Comparison of ENCODE assay signal across 8 cellular contexts in the genomic region with DNA sequence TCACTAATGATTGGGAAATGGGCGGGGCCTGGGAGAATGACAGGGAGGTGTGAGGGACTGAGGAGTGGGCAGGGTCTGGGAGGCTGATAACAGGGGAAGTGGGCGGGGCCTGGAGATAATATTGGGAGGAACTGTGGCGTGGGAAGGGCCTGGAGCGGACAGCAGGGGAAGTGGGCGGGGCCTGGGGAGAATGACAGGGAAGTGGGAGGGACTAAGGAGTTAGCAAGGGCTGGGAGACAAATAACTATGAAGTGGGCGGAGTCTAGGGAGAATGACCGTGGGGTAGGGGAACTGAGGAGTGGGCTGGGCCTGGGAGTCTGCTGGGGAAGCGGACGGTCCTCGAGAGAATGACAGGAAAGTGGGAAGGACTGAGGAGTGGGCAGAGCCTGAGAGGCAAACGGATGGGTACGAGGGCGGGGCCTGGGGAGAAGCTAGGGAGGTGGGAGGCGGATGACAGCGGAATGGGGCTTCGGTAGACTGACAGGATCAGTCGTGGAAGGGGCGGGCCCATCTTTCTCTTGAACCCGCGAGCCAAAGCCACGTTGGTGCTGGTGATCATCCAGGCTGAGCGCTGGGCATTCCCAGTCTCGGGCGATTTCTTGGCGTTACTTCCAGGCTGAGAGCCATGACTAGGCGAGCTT. TPM values are rescaled to one million over a fixed set of nuclear protein-coding genes. Genes with fewer than 3 reads are reported as not detected.
DNase-seq lines count a peak whose midpoint lies in the region; ATAC-seq, FAIRE-seq and TF ChIP-seq lines count a peak whose summit lies in the region.

No MANE protein-coding gene starts in this region.

- H3K4me1 Mint-ChIP-seq in type B pancreatic cell (ENCODE audit: unreplicated experiment) = peaks cover 12% of the 10 kb centered on the region

- H3K9ac ChIP-seq in BLaER1 (peak overlapping the region; percentile 83), HUES6 (ENCODE audit: low read length) (peak overlapping the region; percentile 38)

- H4K20me1 ChIP-seq in BLaER1 = no peaks in the 10 kb centered on the region

- H3K36me3 ChIP-seq in BLaER1 (no peaks in the 10 kb centered on the region), HUES6 (ENCODE audit: control insufficient read depth, insufficient read depth, low read length) (no peaks in the 10 kb centered on the region), adrenal gland (replicated peaks in 1 of 2) (no peaks in the 10 kb centered on the region), cardiac muscle cell (no peaks in the 10 kb centered on the region), pancreas (no peaks in the 10 kb centered on the region)

- peak overlapping the region; percentile 97 for H3K4me2 ChIP-seq in BLaER1

- 1 to 2% (median 2%) methylated on average over 17 to 26 of the region's 26 CpGs for WGBS in adrenal gland, 4 donors
- 1 to 3% methylated on average over 22 to 26 of the region's 26 CpGs for WGBS in pancreas, 2 donors

- intact Hi-C loops in adrenal gland (cut with DNase I) = loop anchor here (5.0 kb wide), 2 partner anchors 116 to 346 kb away; no protein-coding TSS in a partner anchor
- intact Hi-C loops in pancreas (cut with DNase I) = loop anchor here in 1 of 3 donors (5.0 to 10.0 kb wide), 2 partner anchors 116 to 349 kb away; no protein-coding TSS in a partner anchor

- peak overlapping the region; percentile 70 for H3K27ac ChIP-seq in BLaER1
- no peak overlapping the region for H3K27ac ChIP-seq in HUES6 (ENCODE audit: low read depth, low read length)
- peak overlapping the region; percentile 10 to 93 (median 75) for H3K27ac ChIP-seq in adrenal gland
- H3K27ac ChIP-seq in cardiac muscle cell = peak overlapping the region; percentile 31
- peak overlapping the region; percentile 59 to 89 (median 76) for H3K27ac ChIP-seq in pancreas

- H3K9me3 Mint-ChIP-seq in type B pancreatic cell = no peaks in the 10 kb centered on the region

- H3K4me3 Mint-ChIP-seq in type B pancreatic cell = peak overlapping the region; percentile 93

- H3K36me3 Mint-ChIP-seq in type B pancreatic cell = no peaks in the 10 kb centered on the region

- TF ChIP-seq CTCF in adrenal gland (IDR thresholded peaks at IDR 0.05) (no peak), cardiac muscle cell (IDR thresholded peaks at IDR 0.05; ENCODE audit: low read depth, low read length) (no peak), pancreas (IDR thresholded peaks at IDR 0.05) (no peak), type B pancreatic cell (conservative IDR thresholded peaks at IDR 0.05) (no peak)

- peak overlapping the region; percentile 86 for H3K27ac Mint-ChIP-seq in type B pancreatic cell

- peaks cover 25% of the 10 kb centered on the region for H3K4me1 ChIP-seq in BLaER1
- H3K4me1 ChIP-seq in HUES6 (ENCODE audit: control insufficient read depth, insufficient read depth, low read length) = peaks cover 9% of the 10 kb centered on the region; the same call in 1 of the 2 replicates
- peaks cover 7 to 13% of the 10 kb centered on the region in 2 donors for H3K4me1 ChIP-seq in adrenal gland (replicated peaks in 1 of 2)
- H3K4me1 ChIP-seq in cardiac muscle cell (ENCODE audit: low read depth) = no peaks in the 10 kb centered on the region
- H3K4me1 ChIP-seq in pancreas = peaks cover 0 to 9% (median 0%) of the 10 kb centered on the region in 3 donors

- peak; percentile 95 for FAIRE-seq in GM19239 (lab: Jason Lieb, UNC)
- no peak for FAIRE-seq in pancreas (lab: Jason Lieb, UNC)

- H3K27me3 Mint-ChIP-seq in type B pancreatic cell = peaks cover 30% of the 10 kb centered on the region

- ATAC-seq in SK-N-SH treated with all-trans-retinoic acid at 6 μM for 48 hours (peak; percentile 84), pancreas (peak; percentile 89 to 93 (median 92))

- TF ChIP-seq POLR2A in adrenal gland (IDR thresholded peaks at IDR 0.05) = peak in 1 of 2 donors; percentile 73

- H3K27me3 ChIP-seq in BLaER1 (no peaks in the 10 kb centered on the region), HUES6 (ENCODE audit: control insufficient read depth, insufficient read depth, low read length) (no peaks in the 10 kb centered on the region), adrenal gland (no peaks in the 10 kb centered on the region), cardiac muscle cell (no peaks in the 10 kb centered on the region), pancreas (no peaks in the 10 kb centered on the region)

- DNase-seq in GM19239 (ENCODE audit: insufficient read length, low spot score) = peak; percentile 81
- peak; percentile 94 to 99 (median 98) for DNase-seq in adrenal gland
- DNase-seq in cardiac muscle cell (ENCODE audit: low read depth in 1 of 2, low spot score in 1 of 2) = peak; percentile 96 to 97
- peak; percentile 92 to 99 (median 98) for DNase-seq in pancreas
- DNase-seq in type B pancreatic cell (ENCODE audit: extremely low spot score, unreplicated experiment) = peak; percentile 82

- H3K9me3 ChIP-seq in BLaER1 (no peaks in the 10 kb centered on the region), HUES6 (ENCODE audit: control insufficient read depth, insufficient read depth, low read depth, low read length) (no peaks in the 10 kb centered on the region), adrenal gland (replicated peaks in 1 of 3) (no peaks in the 10 kb centered on the region), cardiac muscle cell (ENCODE audit: low read depth) (no peaks in the 10 kb centered on the region), pancreas (no peaks in the 10 kb centered on the region)

- H3K4me3 ChIP-seq in BLaER1 = peak overlapping the region; percentile 85
- peak overlapping the region; percentile 74 for H3K4me3 ChIP-seq in HUES6 (ENCODE audit: low read depth, low read length)
- peak overlapping the region in 2 of 4 donors; percentile 38 to 65 for H3K4me3 ChIP-seq in adrenal gland
- H3K4me3 ChIP-seq in cardiac muscle cell = peak overlapping the region; percentile 49
- H3K4me3 ChIP-seq in pancreas = peak overlapping the region; percentile 57 to 77 (median 62)

TF ChIP-seq in SK-N-SH treated with all-trans-retinoic acid at 6 μM for 48 hours, 23 proteins besides CTCF, POLR2A, EP300 and RAD21:
- TF ChIP-seq TOX (CRISPR knock-in tag; IDR thresholded peaks at IDR 0.05; ENCODE audit: borderline replicate concordance) = no peak
- TF ChIP-seq ZNF70 (CRISPR knock-in tag; IDR thresholded peaks at IDR 0.05) = no peak

RNA-seq across cellular contexts. Expression of a gene that starts 14.0 kb away (rescaled TPM):
- 100 to 1,000 TPM in 6 of 8 donors, 10 to 100 TPM in 2; 60.1 to 752 (median 192) TPM for total RNA-seq in adrenal gland
- polyA plus RNA-seq in adrenal gland = 100 to 1,000 TPM in 1 of 3 donors, 10 to 100 TPM in 2; 50.4 to 560 (median 63.1) TPM
- total RNA-seq in cardiac muscle cell = 10.5 and 18.2 TPM in 2 replicates
- 21.6 and 41.3 TPM in 2 replicates for polyA plus RNA-seq in cardiac muscle cell
- 1 to 10 TPM; 1.1 to 5.5 (median 2.7) TPM for total RNA-seq in pancreas
- 1 to 10 TPM; 1.3 to 3.5 TPM for polyA plus RNA-seq in pancreas
- total RNA-seq in type B pancreatic cell (ENCODE audit: low replicate concordance) = 6.8 and 10.9 TPM in 2 replicates

RNA-seq across cellular contexts. Expression of a gene that starts 14.7 kb away (rescaled TPM):
- total RNA-seq in adrenal gland (1 to 10 TPM in 3 of 8 donors, under 1 TPM in 4, not detected in 1; 0.50 to 1.6 (median 0.75) TPM), cardiac muscle cell (0.81 and 1.3 TPM in 2 replicates), pancreas (1 to 10 TPM in 1 of 6 donors, under 1 TPM in 3, not detected in 2; 0.12 to 1.1 (median 0.20) TPM), type B pancreatic cell (ENCODE audit: low replicate concordance) (1.3 and 3.4 TPM in 2 replicates)
- polyA plus RNA-seq in adrenal gland (under 1 TPM; 0.16 to 0.40 (median 0.32) TPM), cardiac muscle cell (1.5 and 3.0 TPM in 2 replicates), pancreas (not detected)

RNA-seq across cellular contexts. Expression of a gene that starts 34.6 kb away (rescaled TPM):
- total RNA-seq in adrenal gland (1 to 10 TPM in 7 of 8 donors, under 1 TPM in 1; 0.66 to 7.6 (median 4.4) TPM), cardiac muscle cell (0.18 and 4.9 TPM in 2 replicates), pancreas (1 to 10 TPM in 3 of 6 donors, under 1 TPM in 3; 0.51 to 3.2 (median 1.1) TPM), type B pancreatic cell (ENCODE audit: low replicate concordance) (0.93 and 0.94 TPM in 2 replicates)
- polyA plus RNA-seq in adrenal gland (10 to 100 TPM in 1 of 3 donors, 1 to 10 TPM in 2; 1.4 to 12.1 (median 6.6) TPM), cardiac muscle cell (1.8 and 10.4 TPM in 2 replicates), pancreas (1 to 10 TPM; 2.1 to 2.8 TPM)

RNA-seq across cellular contexts. Expression of a gene that starts 52.1 kb away (rescaled TPM):
- total RNA-seq in adrenal gland (under 1 TPM in 4 of 8 donors, not detected in 4; 0.58 to 0.95 (median 0.77) TPM), cardiac muscle cell (0.99 and 2.9 TPM in 2 replicates), pancreas (10 to 100 TPM; 22.0 to 37.7 (median 26.4) TPM), type B pancreatic cell (ENCODE audit: low replicate concordance) (30.6 and 63.3 TPM in 2 replicates)
- polyA plus RNA-seq in adrenal gland (1 to 10 TPM in 1 of 3 donors, under 1 TPM in 1, not detected in 1; 0.51 to 1.4 TPM), cardiac muscle cell (1.1 and 2.6 TPM in 2 replicates), pancreas (10 to 100 TPM; 28.5 to 28.7 TPM)

RNA-seq across cellular contexts. Expression of a gene that starts 56.5 kb away (rescaled TPM):
- total RNA-seq in adrenal gland (100 to 1,000 TPM in 3 of 8 donors, 10 to 100 TPM in 5; 41.7 to 189 (median 81.2) TPM), cardiac muscle cell (157 and 207 TPM in 2 replicates), pancreas (10 to 100 TPM; 16.3 to 39.4 (median 20.0) TPM), type B pancreatic cell (ENCODE audit: low replicate concordance) (67.5 and 86.6 TPM in 2 replicates)
- polyA plus RNA-seq in adrenal gland (10 to 100 TPM; 43.2 to 54.7 (median 49.3) TPM), cardiac muscle cell (125 and 143 TPM in 2 replicates), pancreas (10 to 100 TPM; 19.8 to 22.7 TPM)
